10 cellular contexts compared by ENCODE assay signal in genomic region chr15:36888018-36888992, GRCh38.
DNase-seq lines count a peak whose midpoint lies in the region; ATAC-seq and TF ChIP-seq lines count a peak whose summit lies in the region.
"Had no signal": no experiment of that assay in that cellular context is flagged by ENCODE, and none has a peak within 500 bp of the region (broad histone marks: within the 10 kb centered on the region; RNA-seq: fewer than 3 reads in every experiment).

No MANE protein-coding gene starts in this region.

- peaks cover 0 to 10% of the 10 kb centered on the region in 2 donors for H3K36me3 ChIP-seq in muscle layer of duodenum (ENCODE audit: control insufficient read depth in 1 of 2, insufficient read depth in 2 of 2, low read length in 2 of 2)
- no peaks in the 10 kb centered on the region for H3K36me3 ChIP-seq in Peyer's patch

- peaks cover 2% of the 10 kb centered on the region in 2 donors for H3K36me3 Mint-ChIP-seq in activated T-cell treated with anti-CD3 and anti-CD28 coated beads, Interleukin-2, amount 50 U/mL, for 72 hours (ENCODE audit: insufficient read depth in 2 of 2)

- no peak for TF ChIP-seq CTCF in fibroblast of pulmonary artery (IDR thresholded peaks at IDR 0.05; ENCODE audit: low read length, missing control alignments)
- no peak for TF ChIP-seq CTCF in Peyer's patch (IDR thresholded peaks at IDR 0.05)

- H3K4me3 Mint-ChIP-seq in activated T-cell treated with anti-CD3 and anti-CD28 coated beads, Interleukin-2, amount 50 U/mL, for 72 hours = peak overlapping the region; percentile 20 to 23

- H3K9me3 Mint-ChIP-seq in activated T-cell treated with anti-CD3 and anti-CD28 coated beads, Interleukin-2, amount 50 U/mL, for 72 hours = peaks cover 0 to 2% of the 10 kb centered on the region in 2 donors

- TF ChIP-seq POLR2A in Peyer's patch (IDR thresholded peaks at IDR 0.05) = no peak

- DNase-seq in activated T-cell treated with anti-CD3 and anti-CD28 coated beads, Interleukin-2, amount 50 U/mL, for 72 hours = no peak
- no peak for DNase-seq in activated T-cell treated with anti-CD3 and anti-CD28 coated beads, Interleukin-2, amount 50 U/mL, for 48 hours
- DNase-seq in fibroblast of pulmonary artery (ENCODE audit: low read depth) (peak; percentile 56), T-helper 9 cell (no peak), Peyer's patch (no peak)
- no peak for DNase-seq in NK-92 treated with Interleukin-12 subunit alpha and Interleukin-12 subunit beta, amount 100 ng/mL, for 24 hours (lab: John Stamatoyannopoulos, UW)
- DNase-seq: NCI-H2171 treated with DMSO at 0.1 percent for 48 hours; stimulated activated naive CD4-positive, alpha-beta T cell treated with Interleukin-2 at 50 U/mL for 16 hours had no signal

- H3K27ac ChIP-seq in muscle layer of duodenum (ENCODE audit: low read length) = peak overlapping the region; percentile 45
- peak overlapping the region in 1 of 4 donors; percentile 16 for H3K27ac ChIP-seq in Peyer's patch

- H3K4me1 ChIP-seq in muscle layer of duodenum (ENCODE audit: control insufficient read depth in 1 of 2, insufficient read depth in 2 of 2, low read length in 2 of 2) (peaks cover 2 to 4% of the 10 kb centered on the region in 2 donors), Peyer's patch (no peaks in the 10 kb centered on the region)

- no peak overlapping the region for H3K27ac Mint-ChIP-seq in activated T-cell treated with anti-CD3 and anti-CD28 coated beads, Interleukin-2, amount 50 U/mL, for 72 hours

- H3K9me3 ChIP-seq in muscle layer of duodenum (ENCODE audit: control insufficient read depth in 1 of 2, low read length in 2 of 2) = no peaks in the 10 kb centered on the region
- peaks cover 0 to 2% (median 0%) of the 10 kb centered on the region in 4 donors for H3K9me3 ChIP-seq in Peyer's patch

- H3K27me3 ChIP-seq in muscle layer of duodenum (ENCODE audit: low read depth, low read length) (peaks cover 4% of the 10 kb centered on the region), Peyer's patch (peaks cover 0 to 10% of the 10 kb centered on the region in 2 donors)

- no peak for ATAC-seq in activated T-cell treated with anti-CD3 and anti-CD28 coated beads, Interleukin-2, amount 50 U/mL, for 72 hours (replicated peaks in 1 of 2)
- no peak for ATAC-seq in GM18502 (IDR thresholded peaks at IDR 0.05; ENCODE audit: poor library complexity, unreplicated experiment)

- H3K4me3 ChIP-seq in fibroblast of pulmonary artery (replicated peaks; ENCODE audit: low read depth, low read length) (peak overlapping the region; percentile 51), muscle layer of duodenum (ENCODE audit: low read depth in 1 of 2, low read length in 2 of 2) (peak overlapping the region; percentile 62), Peyer's patch (peak overlapping the region in 1 of 4 donors; percentile 37)

- H3K27me3 Mint-ChIP-seq in activated T-cell treated with anti-CD3 and anti-CD28 coated beads, Interleukin-2, amount 50 U/mL, for 72 hours (ENCODE audit: low read depth) = peaks cover 85% of the 10 kb centered on the region

- H3K4me1 Mint-ChIP-seq in activated T-cell treated with anti-CD3 and anti-CD28 coated beads, Interleukin-2, amount 50 U/mL, for 72 hours (ENCODE audit: low read depth) = peaks cover 11% of the 10 kb centered on the region
